Comparison of ENCODE assay signal across 9 cellular contexts in genomic region chr19:1465191-1466016, GRCh38. TPM values are rescaled to one million over a fixed set of nuclear protein-coding genes. Genes with fewer than 3 reads are reported as not detected.
DNase-seq lines count a peak whose midpoint lies in the region; ATAC-seq, FAIRE-seq and TF ChIP-seq lines count a peak whose summit lies in the region.
"Had no signal": no experiment of that assay in that cellular context is flagged by ENCODE, and none has a peak within 500 bp of the region (broad histone marks: within the 10 kb centered on the region; RNA-seq: fewer than 3 reads in every experiment).

No MANE protein-coding gene starts in this region.

- peaks cover 0 to 17% (median 9%) of the 10 kb centered on the region in 4 donors for H3K36me3 ChIP-seq in esophagus muscularis mucosa
- no peaks in the 10 kb centered on the region for H3K36me3 ChIP-seq in pancreas

- FAIRE-seq in pancreas (lab: Jason Lieb, UNC) = no peak

- no peak overlapping the region for H3K27ac ChIP-seq in esophagus muscularis mucosa (replicated peaks in 1 of 4)
- H3K27ac ChIP-seq in pancreas = no peak overlapping the region

- TF ChIP-seq EP300 in esophagus muscularis mucosa (IDR thresholded peaks at IDR 0.05) = no peak

- DNase-seq in ELR (ENCODE audit: low read depth) = peak; percentile 56
- DNase-seq in MV-4-11 (lab: John Stamatoyannopoulos, UW) = peak; percentile 39
- DNase-seq in esophagus muscularis mucosa (ENCODE audit: extremely low spot score) = no peak
- DNase-seq in pancreas = peak in 4 of 6 donors; percentile 33 to 88 (median 56)
- no peak for DNase-seq in AML-193 (lab: John Stamatoyannopoulos, UW)

- peak; percentile 22 to 44 (median 30) for TF ChIP-seq CTCF in esophagus muscularis mucosa (IDR thresholded peaks at IDR 0.05)
- peak in 2 of 4 donors; percentile 20 to 26 for TF ChIP-seq CTCF in pancreas (IDR thresholded peaks at IDR 0.05)

- no peak for TF ChIP-seq POLR2A in esophagus muscularis mucosa (IDR thresholded peaks at IDR 0.05; ENCODE audit: low read depth)

- intact Hi-C loops in esophagus muscularis mucosa (cut with DNase I) (no loop called here), pancreas (cut with DNase I) (no loop called here)

- WGBS in esophagus muscularis mucosa = 82% methylated on average over 12 of the region's 83 CpGs
- 33 to 35% methylated on average over 61 to 83 of the region's 83 CpGs for WGBS in pancreas, 2 donors

- ATAC-seq in pancreas = peak; percentile 39 to 76 (median 58)
- ATAC-seq in HG03432 (IDR thresholded peaks at IDR 0.05; ENCODE audit: unreplicated experiment) = no peak
- ATAC-seq in HG02759 (IDR thresholded peaks at IDR 0.05; ENCODE audit: unreplicated experiment) = no peak
- ATAC-seq in HG03521 (IDR thresholded peaks at IDR 0.05; ENCODE audit: unreplicated experiment) = no peak

- H3K9me3 ChIP-seq in esophagus muscularis mucosa (no peaks in the 10 kb centered on the region), pancreas (no peaks in the 10 kb centered on the region)

- H3K4me3 ChIP-seq in esophagus muscularis mucosa (peak overlapping the region in 1 of 4 donors; percentile 9), pancreas (peak overlapping the region in 1 of 4 donors; percentile 3)

- H3K4me1 ChIP-seq in esophagus muscularis mucosa = peaks cover 39 to 55% (median 49%) of the 10 kb centered on the region in 4 donors
- H3K4me1 ChIP-seq in pancreas = peaks cover 8 to 26% (median 24%) of the 10 kb centered on the region in 3 donors

- H3K27me3 ChIP-seq in esophagus muscularis mucosa (peaks cover 15 to 73% (median 41%) of the 10 kb centered on the region in 4 donors), pancreas (peaks cover 0 to 9% (median 5%) of the 10 kb centered on the region in 4 donors)

RNA-seq across cellular contexts. Expression of gene C19orf25, which starts 13.6 kb away (rescaled TPM):
- total RNA-seq in esophagus muscularis mucosa = 10 to 100 TPM; 21.6 to 43.6 (median 29.8) TPM
- 10 to 100 TPM; 10.7 to 19.3 (median 13.4) TPM for total RNA-seq in pancreas
- 10 to 100 TPM; 21.5 to 39.0 TPM for polyA plus RNA-seq in pancreas

RNA-seq across cellular contexts. Expression of gene APC2, which starts 15.5 kb away (rescaled TPM):
- total RNA-seq in esophagus muscularis mucosa (1 to 10 TPM in 2 of 4 donors, under 1 TPM in 2; 0.42 to 1.8 (median 1.2) TPM), pancreas (under 1 TPM in 5 of 6 donors, not detected in 1; 0.04 to 0.23 (median 0.06) TPM)
- polyA plus RNA-seq in pancreas = under 1 TPM; 0.05 to 0.27 TPM
- total RNA-seq: RPMI7951 had no signal

RNA-seq across cellular contexts. Expression of gene PCSK4, which starts 24.7 kb away (rescaled TPM):
- total RNA-seq in esophagus muscularis mucosa = 1 to 10 TPM; 1.9 to 5.4 (median 3.3) TPM
- total RNA-seq in pancreas = 1 to 10 TPM; 1.5 to 2.7 (median 2.3) TPM
- 10 to 100 TPM in 1 of 2 donors, 1 to 10 TPM in 1; 9.9 to 11.5 TPM for polyA plus RNA-seq in pancreas

RNA-seq across cellular contexts. Expression of gene REEP6, which starts 25.6 kb away (rescaled TPM):
- 1 to 10 TPM in 1 of 4 donors, under 1 TPM in 2, not detected in 1; 0.23 to 2.3 (median 0.99) TPM for total RNA-seq in esophagus muscularis mucosa
- total RNA-seq in pancreas = 10 to 100 TPM; 12.6 to 22.0 (median 16.9) TPM
- 10 to 100 TPM; 14.5 to 24.1 TPM for polyA plus RNA-seq in pancreas

RNA-seq across cellular contexts. Expression of gene RPS15, which starts 27.2 kb away (rescaled TPM):
- total RNA-seq in esophagus muscularis mucosa (1,000 to 10,000 TPM; 1,297 to 2,978 (median 2,171) TPM), pancreas (1,000 to 10,000 TPM in 1 of 6 donors, 100 to 1,000 TPM in 5; 596 to 1,125 (median 797) TPM)
- 1,000 to 10,000 TPM; 1,641 to 1,709 TPM for polyA plus RNA-seq in pancreas

Comparison
In these comparisons a context has a peak if more than half of its experiments do, and no peak if none do; other contexts are left out.
1. DNase-seq: peak in ELR (single experiment), MV-4-11 (single experiment) and pancreas (4 of 6); none in esophagus muscularis mucosa (single experiment) and AML-193 (0 of 2).
2. ATAC-seq: peak in pancreas (4 of 4); none in HG03432 (single experiment), HG02759 (single experiment) and HG03521 (single experiment).